8 cellular contexts compared by ENCODE assay signal in genomic region chr2:45643543-45644542, GRCh38. TPM values are rescaled to one million over a fixed set of nuclear protein-coding genes. Genes with fewer than 3 reads are reported as not detected.
DNase-seq lines count a peak whose midpoint lies in the region; ATAC-seq and TF ChIP-seq lines count a peak whose summit lies in the region.

No MANE protein-coding gene starts in this region.

- peaks cover 9 to 11% of the 10 kb centered on the region in 2 donors for H3K4me1 Mint-ChIP-seq in natural killer cell
- peaks cover 14% of the 10 kb centered on the region for H3K4me1 Mint-ChIP-seq in stimulated activated naive CD8-positive, alpha-beta T cell treated with anti-CD3 and anti-CD28 coated beads, Interleukin-15, amount 100 ng/mL, for 72 hours

- peak overlapping the region; percentile 55 for H3K9ac ChIP-seq in OCI-LY1 (ENCODE audit: low read length)

- H3K27ac Mint-ChIP-seq in natural killer cell, result peak overlapping the region in 1 of 2 donors; percentile 42
- H3K27ac Mint-ChIP-seq in stimulated activated naive CD8-positive, alpha-beta T cell treated with anti-CD3 and anti-CD28 coated beads, Interleukin-15, amount 100 ng/mL, for 72 hours, result peak overlapping the region in 1 of 2 donors; percentile 75

- TF ChIP-seq CTCF in OCI-LY1 (IDR thresholded peaks at IDR 0.05; ENCODE audit: low read length) (peak; percentile 82), fibroblast of mammary gland (conservative IDR thresholded peaks at IDR 0.05; ENCODE audit: control insufficient read depth, insufficient read depth, low read depth, low read length) (peak; percentile 39), natural killer cell (IDR thresholded peaks at IDR 0.05) (peak; percentile 96)

- H3K79me2 ChIP-seq in OCI-LY1 (ENCODE audit: insufficient read depth, low read length), result no peaks in the 10 kb centered on the region

- H4K20me1 ChIP-seq in OCI-LY1 (ENCODE audit: insufficient read depth, low read length), result no peaks in the 10 kb centered on the region

- H3K4me3 Mint-ChIP-seq in natural killer cell, result peak overlapping the region; percentile 70
- H3K4me3 Mint-ChIP-seq in stimulated activated naive CD8-positive, alpha-beta T cell treated with anti-CD3 and anti-CD28 coated beads, Interleukin-15, amount 100 ng/mL, for 72 hours, result peak overlapping the region; percentile 80 to 83

- H2AFZ ChIP-seq in OCI-LY1 (ENCODE audit: low read length), result no peak overlapping the region

- no peaks in the 10 kb centered on the region for H3K9me3 Mint-ChIP-seq in natural killer cell
- no peaks in the 10 kb centered on the region for H3K9me3 Mint-ChIP-seq in stimulated activated naive CD8-positive, alpha-beta T cell treated with anti-CD3 and anti-CD28 coated beads, Interleukin-15, amount 100 ng/mL, for 72 hours

- H3K9me3 ChIP-seq in OCI-LY1 (ENCODE audit: low read length), result no peaks in the 10 kb centered on the region

- DNase-seq in AG08395 (ENCODE audit: low spot score), result peak; percentile 88
- DNase-seq in activated T-helper 1 cell treated with Interleukin-2 at 50 U/mL for 16 hours (ENCODE audit: low read depth), result peak; percentile 67
- DNase-seq in fibroblast of mammary gland (ENCODE audit: low read depth), result peak; percentile 35
- DNase-seq in natural killer cell, result peak; percentile 76
- peak; percentile 65 to 75 for DNase-seq in stimulated activated naive CD8-positive, alpha-beta T cell treated with anti-CD3 and anti-CD28 coated beads, Interleukin-15, amount 100 ng/mL, for 72 hours

- no peaks in the 10 kb centered on the region for H3K27me3 ChIP-seq in OCI-LY1 (ENCODE audit: insufficient read depth, low read length)

- peaks cover 6% of the 10 kb centered on the region for H3K4me1 ChIP-seq in OCI-LY1 (ENCODE audit: insufficient read depth, low read length, severe bottlenecking)

- peaks cover 23 to 29% of the 10 kb centered on the region in 2 donors for H3K27me3 Mint-ChIP-seq in natural killer cell (ENCODE audit: low read depth in 2 of 2)
- H3K27me3 Mint-ChIP-seq in stimulated activated naive CD8-positive, alpha-beta T cell treated with anti-CD3 and anti-CD28 coated beads, Interleukin-15, amount 100 ng/mL, for 72 hours, result peaks cover 45% of the 10 kb centered on the region

- H3K36me3 Mint-ChIP-seq in natural killer cell, result no peaks in the 10 kb centered on the region

- no peaks in the 10 kb centered on the region for H3K36me3 ChIP-seq in OCI-LY1 (ENCODE audit: insufficient read depth, low read length)

- no peak overlapping the region for H3K27ac ChIP-seq in OCI-LY1 (ENCODE audit: low read depth, low read length, poor library complexity, severe bottlenecking)

- intact Hi-C loops in natural killer cell (cut with micrococcal nuclease), result loop anchor here (1.0 kb wide), 2 partner anchors 134 to 292 kb away; no protein-coding TSS in a partner anchor

- H3K4me3 ChIP-seq in OCI-LY1 (ENCODE audit: low read depth, low read length, poor library complexity, severe bottlenecking) (peak overlapping the region; percentile 53), fibroblast of mammary gland (ENCODE audit: control insufficient read depth, low read depth, low read length) (peak overlapping the region; percentile 56)

- ATAC-seq in GM18867 (IDR thresholded peaks at IDR 0.05; ENCODE audit: unreplicated experiment) (peak; percentile 89), HG03354 (IDR thresholded peaks at IDR 0.05; ENCODE audit: poor library complexity, severe bottlenecking, unreplicated experiment) (peak; percentile 83), natural killer cell (peak; percentile 95 to 99 (median 99))
- peak; percentile 95 for ATAC-seq in stimulated activated naive CD8-positive, alpha-beta T cell treated with anti-CD3 and anti-CD28 coated beads, Interleukin-15, amount 100 ng/mL, for 72 hours

- H3K9me2 ChIP-seq in OCI-LY1 (ENCODE audit: low read depth, low read length), result no peaks in the 10 kb centered on the region

- H3F3A ChIP-seq in OCI-LY1 (ENCODE audit: insufficient read depth, low read length), result no peaks in the 10 kb centered on the region

- H3K4me2 ChIP-seq in OCI-LY1 (ENCODE audit: low read length), result peak overlapping the region; percentile 74

RNA-seq across cellular contexts. Expression of gene PRKCE, which starts 7.6 kb away (rescaled TPM):
- total RNA-seq in natural killer cell, result 10 to 100 TPM; 35.2 to 42.1 (median 38.6) TPM

RNA-seq across cellular contexts. Expression of gene SRBD1, which starts 32.8 kb away (rescaled TPM):
- 10 to 100 TPM; 34.5 to 40.0 (median 38.8) TPM for total RNA-seq in natural killer cell

Comparison
In these comparisons a context has a peak if more than half of its experiments do, and no peak if none do; other contexts are left out.
1. DNase-seq: peak in every context shown above with its lines; median percentile 88 in AG08395; 76 in natural killer cell; 70 in stimulated activated naive CD8-positive, alpha-beta T cell treated with anti-CD3 and anti-CD28 coated beads, Interleukin-15, amount 100 ng/mL, for 72 hours; 67 in activated T-helper 1 cell treated with Interleukin-2 at 50 U/mL for 16 hours; 35 in fibroblast of mammary gland.
2. CTCF ChIP-seq: peak in every context shown above with its lines; median percentile 96 in natural killer cell; 82 in OCI-LY1; 39 in fibroblast of mammary gland.